ENCODE assay signal across 1 cellular context in genomic region chr12:53539526-53539925, GRCh38.
TF ChIP-seq lines count a peak whose summit lies in the region.

No MANE protein-coding gene starts in this region.

TF ChIP-seq in K562, 482 proteins besides CTCF, POLR2A, EP300 and RAD21:
- TF ChIP-seq GTF2A2 (tag; IDR thresholded peaks at IDR 0.05), result no peak
- TF ChIP-seq YY1 (IDR thresholded peaks at IDR 0.05; ENCODE audit: borderline replicate concordance in 1 of 3, control insufficient read depth in 1 of 3, extremely low read depth in 1 of 3, insufficient read depth in 3 of 3, insufficient read length in 1 of 3, insufficient replicate concordance in 2 of 3, low read depth in 1 of 3, low read length in 2 of 3), result no peak
- no peak for TF ChIP-seq EP400 (IDR thresholded peaks at IDR 0.05)
- no peak for TF ChIP-seq GTF2E2 (tag; IDR thresholded peaks at IDR 0.05)
- no peak for TF ChIP-seq E2F5 (CRISPR knock-in tag; IDR thresholded peaks at IDR 0.05)
- peak; percentile 95 for TF ChIP-seq ZNF24 (IDR thresholded peaks at IDR 0.05)
- TF ChIP-seq ZNF75A (CRISPR knock-in tag; IDR thresholded peaks at IDR 0.05), result no peak
